8 cellular contexts compared by ENCODE assay signal in genomic region chr5:139863855-139864558, GRCh38.
DNase-seq lines count a peak whose midpoint lies in the region; ATAC-seq and TF ChIP-seq lines count a peak whose summit lies in the region.

No MANE protein-coding gene starts in this region.

- H3K27me3 Mint-ChIP-seq in activated naive CD4-positive, alpha-beta T cell treated with anti-CD3 and anti-CD28 coated beads for 36 hours (ENCODE audit: low read depth) = no peaks in the 10 kb centered on the region

- no peaks in the 10 kb centered on the region for H3K9me3 Mint-ChIP-seq in activated naive CD4-positive, alpha-beta T cell treated with anti-CD3 and anti-CD28 coated beads for 36 hours

- DNase-seq in GM12864 (ENCODE audit: low read depth) (no peak), SHP77 (lab: John Stamatoyannopoulos, UW) (peak; percentile 44 to 61), globus pallidus (ENCODE audit: low spot score) (peak; percentile 77), upper lobe of right lung (peak; percentile 72), DMS153 treated with DMSO at 0.1 percent for 48 hours (lab: John Stamatoyannopoulos, UW; ENCODE audit: unreplicated experiment) (no peak)
- peak; percentile 69 for DNase-seq in activated naive CD4-positive, alpha-beta T cell treated with anti-CD3 and anti-CD28 coated beads for 36 hours

- H3K27ac ChIP-seq in parathyroid adenoma (no peak overlapping the region), upper lobe of right lung (peak overlapping the region; percentile 51)

- no peaks in the 10 kb centered on the region for H3K9me3 ChIP-seq in parathyroid adenoma (ENCODE audit: control insufficient read depth, low read length)
- H3K9me3 ChIP-seq in upper lobe of right lung = no peaks in the 10 kb centered on the region

- CTCF ChIA-PET in activated naive CD4-positive, alpha-beta T cell treated with anti-CD3 and anti-CD28 coated beads for 36 hours (lab: Charles Lee) = interaction anchor here (0.6 to 6.2 kb wide), 12 partner anchors 10 to 104 kb away, joined by 3 to 59 read pairs (median 6); no protein-coding TSS in a partner anchor

- ATAC-seq in HG03095 (IDR thresholded peaks at IDR 0.05; ENCODE audit: unreplicated experiment) (peak; percentile 73), upper lobe of right lung (peak; percentile 74)

- no peaks in the 10 kb centered on the region for H3K79me2 ChIP-seq in parathyroid adenoma

- H3K4me1 ChIP-seq in parathyroid adenoma = no peaks in the 10 kb centered on the region
- H3K4me1 ChIP-seq in upper lobe of right lung = peaks cover 14% of the 10 kb centered on the region

- intact Hi-C loops in activated naive CD4-positive, alpha-beta T cell treated with anti-CD3 and anti-CD28 coated beads for 36 hours (cut with micrococcal nuclease) = loop anchor here (1.0 to 5.0 kb wide), 3 partner anchors 15 to 103 kb away; no protein-coding TSS in a partner anchor
- intact Hi-C loops in upper lobe of right lung (cut with DNase I) = no loop called here

- peak; percentile 87 for TF ChIP-seq CTCF in GM12864 (IDR thresholded peaks at IDR 0.05; ENCODE audit: low read depth, low read length, missing control alignments)
- TF ChIP-seq CTCF in parathyroid adenoma (IDR thresholded peaks at IDR 0.05) = peak; percentile 92
- peak; percentile 89 for TF ChIP-seq CTCF in upper lobe of right lung (IDR thresholded peaks at IDR 0.05)

- H3K4me2 ChIP-seq in parathyroid adenoma (ENCODE audit: low read length) = no peak overlapping the region

- H3K4me3 ChIP-seq in GM12864 (ENCODE audit: low read depth, low read length) = no peak overlapping the region
- no peak overlapping the region for H3K4me3 ChIP-seq in parathyroid adenoma (ENCODE audit: low read depth, low read length)
- no peak overlapping the region for H3K4me3 ChIP-seq in upper lobe of right lung

- no peaks in the 10 kb centered on the region for H3K36me3 Mint-ChIP-seq in activated naive CD4-positive, alpha-beta T cell treated with anti-CD3 and anti-CD28 coated beads for 36 hours (ENCODE audit: low read depth)

- no peak overlapping the region for H3K4me3 Mint-ChIP-seq in activated naive CD4-positive, alpha-beta T cell treated with anti-CD3 and anti-CD28 coated beads for 36 hours

- no peaks in the 10 kb centered on the region for H3K4me1 Mint-ChIP-seq in activated naive CD4-positive, alpha-beta T cell treated with anti-CD3 and anti-CD28 coated beads for 36 hours (ENCODE audit: low read depth)

- H3K27me3 ChIP-seq in parathyroid adenoma (ENCODE audit: control insufficient read depth, insufficient read depth, low read length) (no peaks in the 10 kb centered on the region), upper lobe of right lung (peaks cover 4% of the 10 kb centered on the region)

- H3K27ac Mint-ChIP-seq in activated naive CD4-positive, alpha-beta T cell treated with anti-CD3 and anti-CD28 coated beads for 36 hours = no peak overlapping the region

- no peaks in the 10 kb centered on the region for H3K36me3 ChIP-seq in parathyroid adenoma (ENCODE audit: control insufficient read depth, insufficient read depth, low read length)
- H3K36me3 ChIP-seq in upper lobe of right lung = no peaks in the 10 kb centered on the region

- no peak overlapping the region for H3K9ac ChIP-seq in parathyroid adenoma

- no peak overlapping the region for H2AFZ ChIP-seq in parathyroid adenoma

Comparison
In these comparisons a context has a peak if more than half of its experiments do, and no peak if none do; other contexts are left out.
1. DNase-seq: peak in SHP77 (2 of 2), activated naive CD4-positive, alpha-beta T cell treated with anti-CD3 and anti-CD28 coated beads for 36 hours (single experiment), globus pallidus (single experiment) and upper lobe of right lung (single experiment); none in GM12864 (single experiment) and DMS153 treated with DMSO at 0.1 percent for 48 hours (single experiment).
2. Peak in every context shown above with its lines, with median percentiles within 50 percentile points of each other: CTCF ChIP-seq.